ENCODE assay signal across 10 cellular contexts in genomic region chr17:65742433-65743312, GRCh38.
DNase-seq lines count a peak whose midpoint lies in the region; ATAC-seq and TF ChIP-seq lines count a peak whose summit lies in the region.
"Had no signal": no experiment of that assay in that cellular context is flagged by ENCODE, and none has a peak within 500 bp of the region (broad histone marks: within the 10 kb centered on the region; RNA-seq: fewer than 3 reads in every experiment).

No MANE protein-coding gene starts in this region.

- DNase-seq in ACHN (peak; percentile 61), HS-27A (ENCODE audit: low read depth) (peak; percentile 69), amniotic epithelial cell (ENCODE audit: low read depth) (peak; percentile 51), kidney epithelial cell (ENCODE audit: low read depth) (peak; percentile 42), mucosa of gallbladder (ENCODE audit: low spot score) (no peak)
- DNase-seq in activated CD4-positive, alpha-beta T cell treated with anti-CD3 and anti-CD28 coated beads, Interleukin-2, amount 50 U/mL, for 48 hours = no peak
- DNase-seq: activated naive CD8-positive, alpha-beta T cell treated with anti-CD3 and anti-CD28 coated beads, Interleukin-2, amount 10 ng/mL, durations not matched to agents 7 days and 5 days; left cardiac atrium had no signal

- no peak overlapping the region for H3K4me3 ChIP-seq in kidney epithelial cell (ENCODE audit: low read depth, low read length)

- no peak for TF ChIP-seq CTCF in kidney epithelial cell (IDR thresholded peaks at IDR 0.05; ENCODE audit: insufficient read depth, low read length, poor library complexity, severe bottlenecking)

- H3K27me3 ChIP-seq in kidney epithelial cell (ENCODE audit: control insufficient read depth, insufficient read depth, low read length) = no peaks in the 10 kb centered on the region

- no peak for ATAC-seq in GM21825 (IDR thresholded peaks at IDR 0.05; ENCODE audit: unreplicated experiment)
- no peak for ATAC-seq in HG03175 (IDR thresholded peaks at IDR 0.05; ENCODE audit: unreplicated experiment)

- in situ Hi-C loops in ACHN (cut with HindIII; ENCODE audit: low pct_ligation_motif_present, low pct_unique_long_range_greater_than_20kb, low sequenced_read_pairs) = no loop called here

- peaks cover 1% of the 10 kb centered on the region for H3K36me3 ChIP-seq in kidney epithelial cell (ENCODE audit: control insufficient read depth, insufficient read depth, low read length)

Comparison
In these comparisons a context has a peak if more than half of its experiments do, and no peak if none do; other contexts are left out.
1. DNase-seq: peak in ACHN (single experiment), HS-27A (single experiment), amniotic epithelial cell (single experiment) and kidney epithelial cell (single experiment); none in mucosa of gallbladder (single experiment) and activated CD4-positive, alpha-beta T cell treated with anti-CD3 and anti-CD28 coated beads, Interleukin-2, amount 50 U/mL, for 48 hours (0 of 2).